Comparison of ENCODE assay signal across 22 cellular contexts in genomic region chr5:93193756-93194155, GRCh38.
A peak's percentile ranks its signal among the peaks of the same experiment; 100 is the strongest.
DNase-seq lines count a peak whose midpoint lies in the region; FAIRE-seq and TF ChIP-seq lines count a peak whose summit lies in the region.
"Had no signal": no experiment of that assay in that cellular context is flagged by ENCODE, and none has a peak within 500 bp of the region (broad histone marks: within the 10 kb centered on the region; RNA-seq: fewer than 3 reads in every experiment).

No MANE protein-coding gene starts in this region.

- H3K27me3 ChIP-seq in breast epithelium (no peaks in the 10 kb centered on the region), vagina (no peaks in the 10 kb centered on the region)
- H3K27me3 ChIP-seq in effector memory CD4-positive, alpha-beta T cell (replicated peaks; ENCODE audit: control insufficient read depth, insufficient read depth, low read length, poor library complexity, severe bottlenecking) = no peaks in the 10 kb centered on the region
- H3K27me3 ChIP-seq: neural progenitor cell, SJSA1, tibial artery had no signal

- BruUV-seq in MCF 10A (replicated peaks; lab: Mats Ljungman, UMichigan) = no TSS peak

- DNase-seq in MCF 10A (ENCODE audit: unreplicated experiment) (peak; percentile 30), breast epithelium (ENCODE audit: low spot score in 2 of 2) (no peak), amniotic epithelial cell (ENCODE audit: low read depth) (peak; percentile 72), kidney (peak; percentile 67), vagina (ENCODE audit: extremely low spot score in 2 of 2) (no peak), NCI-H1105 treated with DMSO at 0.1 percent for 48 hours (lab: John Stamatoyannopoulos, UW) (no peak)
- no peak for DNase-seq in activated CD4-positive, alpha-beta T cell treated with anti-CD3 and anti-CD28 coated beads for 48 hours
- DNase-seq in effector memory CD4-positive, alpha-beta T cell = no peak
- DNase-seq: activated naive CD8-positive, alpha-beta T cell treated with anti-CD3 and anti-CD28 coated beads, Interleukin-2, amount 10 ng/mL, durations not matched to agents 7 days and 5 days; caudate nucleus; effector CD4-positive, alpha-beta T cell; hippocampal formation; MV-4-11; NCI-H1930; NCI-H446 treated with DMSO at 0.1 percent for 48 hours; stimulated activated naive B cell treated with anti-CD40 and anti-IgM and Interleukin-4, amounts not matched to agents 10 μg/mL and 1 μg/mL and 100 μg/mL, for 72 hours; tibial artery had no signal

- intact Hi-C loops in MCF 10A (cut with micrococcal nuclease) (no loop called here), breast epithelium (cut with DNase I; ENCODE audit: low total_unique reads) (no loop called here), kidney (cut with DNase I) (no loop called here), vagina (cut with DNase I) (no loop called here)

- H3K27me3 Mint-ChIP-seq in MCF 10A (ENCODE audit: insufficient read depth, unreplicated experiment) = no peaks in the 10 kb centered on the region
- H3K27me3 Mint-ChIP-seq: activated naive CD8-positive, alpha-beta T cell treated with anti-CD3 and anti-CD28 coated beads, Interleukin-2, amount 10 ng/mL, durations not matched to agents 7 days and 5 days; stimulated activated naive B cell treated with anti-CD40 and anti-IgM and Interleukin-4, amounts not matched to agents 10 μg/mL and 1 μg/mL and 100 μg/mL, for 72 hours had no signal

- TF ChIP-seq POLR2A in breast epithelium (IDR thresholded peaks at IDR 0.05) (no peak), vagina (IDR thresholded peaks at IDR 0.05) (no peak)

- no peak overlapping the region for H3K4me3 ChIP-seq in breast epithelium
- H3K4me3 ChIP-seq in kidney (ENCODE audit: low read length in 2 of 2) = no peak overlapping the region
- no peak overlapping the region for H3K4me3 ChIP-seq in vagina
- no peak overlapping the region for H3K4me3 ChIP-seq in effector memory CD4-positive, alpha-beta T cell (ENCODE audit: insufficient read depth, low read depth, low read length, poor library complexity, severe bottlenecking)
- H3K4me3 ChIP-seq: GM23338, neural progenitor cell, SJSA1, tibial artery had no signal

- no peaks in the 10 kb centered on the region for H3K36me3 ChIP-seq in breast epithelium
- no peaks in the 10 kb centered on the region for H3K36me3 ChIP-seq in kidney (ENCODE audit: control insufficient read depth in 1 of 2, insufficient read depth in 2 of 2, low read length in 2 of 2)
- H3K36me3 ChIP-seq in vagina = no peaks in the 10 kb centered on the region
- H3K36me3 ChIP-seq in effector memory CD4-positive, alpha-beta T cell (ENCODE audit: control insufficient read depth, insufficient read depth, low read length) = no peaks in the 10 kb centered on the region
- H3K36me3 ChIP-seq: neural progenitor cell, SJSA1, tibial artery had no signal

- peaks cover 24% of the 10 kb centered on the region for H3K4me1 Mint-ChIP-seq in MCF 10A (ENCODE audit: insufficient read depth, unreplicated experiment)
- H3K4me1 Mint-ChIP-seq: activated naive CD8-positive, alpha-beta T cell treated with anti-CD3 and anti-CD28 coated beads, Interleukin-2, amount 10 ng/mL, durations not matched to agents 7 days and 5 days; CD14-positive monocyte; GM23338; stimulated activated naive B cell treated with anti-CD40 and anti-IgM and Interleukin-4, amounts not matched to agents 10 μg/mL and 1 μg/mL and 100 μg/mL, for 72 hours had no signal

- no peak overlapping the region for H3K9ac ChIP-seq in kidney (ENCODE audit: low read length in 2 of 2)
- H3K9ac ChIP-seq: neural progenitor cell had no signal

- H3K9me3 ChIP-seq in breast epithelium = no peaks in the 10 kb centered on the region
- H3K9me3 ChIP-seq in kidney (ENCODE audit: control insufficient read depth in 1 of 2, low read length in 2 of 2) = no peaks in the 10 kb centered on the region
- H3K9me3 ChIP-seq in vagina = no peaks in the 10 kb centered on the region
- H3K9me3 ChIP-seq in effector memory CD4-positive, alpha-beta T cell (ENCODE audit: control insufficient read depth, low read length) = no peaks in the 10 kb centered on the region
- H3K9me3 ChIP-seq: SJSA1, tibial artery had no signal

- POLR2A ChIA-PET in MCF 10A (lab: Yijun Ruan, JAX) = interaction anchor here (1.2 kb wide), 1 partner anchor 10 kb away, joined by 3 read pairs; no protein-coding TSS in a partner anchor

- no peaks in the 10 kb centered on the region for H3K36me3 Mint-ChIP-seq in MCF 10A (ENCODE audit: insufficient read depth, unreplicated experiment)
- H3K36me3 Mint-ChIP-seq: activated naive CD8-positive, alpha-beta T cell treated with anti-CD3 and anti-CD28 coated beads, Interleukin-2, amount 10 ng/mL, durations not matched to agents 7 days and 5 days; CD14-positive monocyte; neural progenitor cell; stimulated activated naive B cell treated with anti-CD40 and anti-IgM and Interleukin-4, amounts not matched to agents 10 μg/mL and 1 μg/mL and 100 μg/mL, for 72 hours had no signal

- H3K27ac Mint-ChIP-seq in MCF 10A (ENCODE audit: low read depth, unreplicated experiment) = no peak overlapping the region
- H3K27ac Mint-ChIP-seq: activated naive CD8-positive, alpha-beta T cell treated with anti-CD3 and anti-CD28 coated beads, Interleukin-2, amount 10 ng/mL, durations not matched to agents 7 days and 5 days; CD14-positive monocyte; GM23338; neural progenitor cell; stimulated activated naive B cell treated with anti-CD40 and anti-IgM and Interleukin-4, amounts not matched to agents 10 μg/mL and 1 μg/mL and 100 μg/mL, for 72 hours had no signal

- CTCF ChIA-PET in MCF 10A (lab: Yijun Ruan, JAX) = no interaction called here

- no peak overlapping the region for H3K4me3 Mint-ChIP-seq in MCF 10A (ENCODE audit: unreplicated experiment)
- H3K4me3 Mint-ChIP-seq: activated naive CD8-positive, alpha-beta T cell treated with anti-CD3 and anti-CD28 coated beads, Interleukin-2, amount 10 ng/mL, durations not matched to agents 7 days and 5 days; CD14-positive monocyte; GM23338; neural progenitor cell; stimulated activated naive B cell treated with anti-CD40 and anti-IgM and Interleukin-4, amounts not matched to agents 10 μg/mL and 1 μg/mL and 100 μg/mL, for 72 hours had no signal

- H3K9me3 Mint-ChIP-seq in MCF 10A (ENCODE audit: unreplicated experiment) = no peaks in the 10 kb centered on the region
- H3K9me3 Mint-ChIP-seq: activated naive CD8-positive, alpha-beta T cell treated with anti-CD3 and anti-CD28 coated beads, Interleukin-2, amount 10 ng/mL, durations not matched to agents 7 days and 5 days; GM23338 had no signal

- FAIRE-seq in kidney (lab: Jason Lieb, UNC) = no peak
- FAIRE-seq: A204.1 had no signal

- no peak for TF ChIP-seq CTCF in MCF 10A (IDR thresholded peaks at IDR 0.05; ENCODE audit: unreplicated experiment)
- no peak for TF ChIP-seq CTCF in breast epithelium (IDR thresholded peaks at IDR 0.05)
- no peak for TF ChIP-seq CTCF in kidney (IDR thresholded peaks at IDR 0.05; ENCODE audit: borderline replicate concordance, extremely low read depth, insufficient read depth)
- TF ChIP-seq CTCF in vagina (IDR thresholded peaks at IDR 0.05) = no peak

- no peaks in the 10 kb centered on the region for H3K4me1 ChIP-seq in breast epithelium
- H3K4me1 ChIP-seq in kidney (ENCODE audit: control insufficient read depth in 1 of 2, insufficient read depth in 1 of 2, low read depth in 1 of 2, low read length in 2 of 2) = peaks cover 4 to 5% of the 10 kb centered on the region in 2 donors
- peaks cover 7% of the 10 kb centered on the region for H3K4me1 ChIP-seq in vagina
- no peaks in the 10 kb centered on the region for H3K4me1 ChIP-seq in effector memory CD4-positive, alpha-beta T cell (ENCODE audit: control insufficient read depth, insufficient read depth, low read length, poor library complexity, severe bottlenecking)
- H3K4me1 ChIP-seq: tibial artery had no signal

- H3K27ac ChIP-seq in breast epithelium (no peak overlapping the region), kidney (ENCODE audit: low read depth in 2 of 2, low read length in 2 of 2) (no peak overlapping the region), vagina (peak overlapping the region; percentile 28)
- H3K27ac ChIP-seq in effector memory CD4-positive, alpha-beta T cell (ENCODE audit: insufficient read depth, low read length, poor library complexity, severe bottlenecking) = no peak overlapping the region
- H3K27ac ChIP-seq: neural progenitor cell, tibial artery had no signal

Comparison
In these comparisons a context has a peak if more than half of its experiments do, and no peak if none do; other contexts are left out.
1. DNase-seq: peak in MCF 10A (single experiment), amniotic epithelial cell (single experiment) and kidney (single experiment); none in breast epithelium (0 of 2), vagina (0 of 2), NCI-H1105 treated with DMSO at 0.1 percent for 48 hours (single experiment), activated CD4-positive, alpha-beta T cell treated with anti-CD3 and anti-CD28 coated beads for 48 hours (single experiment) and effector memory CD4-positive, alpha-beta T cell (0 of 3).